21 cellular contexts compared by ENCODE assay signal in the genomic region with DNA sequence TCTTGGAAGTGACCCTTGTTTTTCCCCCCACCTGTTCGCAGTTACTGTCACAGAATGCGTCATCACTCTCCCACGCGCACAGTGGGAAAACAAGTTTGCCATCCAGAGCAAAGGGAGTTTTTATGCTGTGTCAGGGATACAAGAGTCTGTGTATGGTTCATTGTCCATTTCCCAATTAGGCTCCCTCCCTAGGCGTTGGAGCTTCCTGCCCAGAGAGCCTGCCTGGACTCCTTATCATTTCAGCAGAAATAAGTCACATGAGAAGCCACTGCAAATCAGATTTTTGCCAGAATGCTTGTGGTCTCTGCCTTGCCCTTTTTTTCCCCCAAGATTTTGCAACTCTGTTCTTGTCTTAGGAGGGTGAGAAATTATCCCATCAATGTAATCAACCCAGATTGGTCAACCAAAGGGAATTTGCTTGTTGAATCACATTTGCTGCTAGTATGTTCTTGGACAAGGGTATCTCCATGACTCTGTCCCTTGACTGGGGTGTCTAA.
DNase-seq lines count a peak whose midpoint lies in the region; ATAC-seq, FAIRE-seq and TF ChIP-seq lines count a peak whose summit lies in the region.
"Had no signal": no experiment of that assay in that cellular context is flagged by ENCODE, and none has a peak within 500 bp of the region (broad histone marks: within the 10 kb centered on the region; RNA-seq: fewer than 3 reads in every experiment).

No MANE protein-coding gene starts in this region.

- TF ChIP-seq RAD21 in A549 (conservative IDR thresholded peaks at IDR 0.05 in 1 of 2, IDR thresholded peaks at IDR 0.05 in 1 of 2) (no peak), K562 (CRISPR knock-in tag; conservative IDR thresholded peaks at IDR 0.05 in 1 of 2, IDR thresholded peaks at IDR 0.05 in 1 of 2) (no peak)

- H3K9me3 ChIP-seq in A549 (no peaks in the 10 kb centered on the region), K562 (replicated peaks; ENCODE audit: control insufficient read depth, insufficient read depth, low read depth, low read length) (no peaks in the 10 kb centered on the region), Peyer's patch (no peaks in the 10 kb centered on the region)
- H3K9me3 ChIP-seq: HAP-1, SJCRH30, thoracic aorta had no signal

- no peak for TF ChIP-seq CTCF in A549 (IDR thresholded peaks at IDR 0.05)
- no peak for TF ChIP-seq CTCF in K562 (IDR thresholded peaks at IDR 0.05 in 2 of 3, conservative IDR thresholded peaks at IDR 0.05 in 1 of 3; ENCODE audit: insufficient read depth in 2 of 3, low read depth in 1 of 3, low read length in 3 of 3)
- no peak for TF ChIP-seq CTCF in Peyer's patch (IDR thresholded peaks at IDR 0.05)

- intact Hi-C loops in K562 (cut with micrococcal nuclease), result no loop called here
- intact Hi-C loops in posterior cingulate gyrus (cut with DNase I), result no loop called here

- no TSS peak for BruUV-seq in K562 (replicated peaks; lab: Mats Ljungman, UMichigan)

- H3K4me1 ChIP-seq in A549, result no peaks in the 10 kb centered on the region
- H3K4me1 ChIP-seq in K562 (replicated peaks in 1 of 2; ENCODE audit: control insufficient read depth in 2 of 2, insufficient read depth in 2 of 2, low read length in 2 of 2), result peaks cover 6 to 19% of the 10 kb centered on the region in 2 experiments; a peak in 3 of 5 replicates
- H3K4me1 ChIP-seq in Peyer's patch, result no peaks in the 10 kb centered on the region
- H3K4me1 ChIP-seq: HAP-1, SJCRH30 had no signal

- no peak overlapping the region for H3K4me2 ChIP-seq in A549
- H3K4me2 ChIP-seq in K562 (ENCODE audit: insufficient read depth, low read length), result no peak overlapping the region

- H3K9ac ChIP-seq in K562 (ENCODE audit: insufficient read depth in 1 of 2, low read depth in 2 of 2, low read length in 2 of 2), result no peak overlapping the region

- H3K27ac ChIP-seq in A549 (no peak overlapping the region), K562 (ENCODE audit: extremely low read depth, low read depth, low read length) (peak overlapping the region; percentile 34; the same call in 1 of the 3 replicates), Peyer's patch (no peak overlapping the region)
- H3K27ac ChIP-seq: SJCRH30, thoracic aorta had no signal

- no peaks in the 10 kb centered on the region for H3K79me2 ChIP-seq in K562 (ENCODE audit: control insufficient read depth, insufficient read depth, low read length)

- CTCF ChIA-PET in A549 (lab: Yijun Ruan, JAX) (interaction anchor here (1.5 kb wide), 1 partner anchor 14 kb away, joined by 3 read pairs; no protein-coding TSS in a partner anchor), K562 (lab: Yijun Ruan, JAX; ENCODE audit: low intra/inter-chr PET ratio) (interaction anchor here (0.6 kb wide), 1 partner anchor 208 kb away, joined by 3 read pairs; no protein-coding TSS in a partner anchor)

- DNase-seq in A549 (ENCODE audit: low read depth in 1 of 2, low spot score in 1 of 2) (no peak), COLO829 (ENCODE audit: low spot score) (peak; percentile 12), K562 (ENCODE audit: extremely low read depth in 1 of 4, low spot score in 3 of 4) (peak in 2 of 4 experiments; percentile 29 to 63), left kidney (ENCODE audit: low read depth, low spot score) (peak; percentile 4), Peyer's patch (no peak), posterior cingulate gyrus (no peak)
- DNase-seq: activated CD8-positive, alpha-beta memory T cell treated with anti-CD3 and anti-CD28 coated beads, Interleukin-2, amount 50 U/mL, for 48 hours; activated gamma-delta T cell; aorta; KG1; left ventricle myocardium superior; NCI-H1092 treated with DMSO at 0.1 percent for 48 hours; NCI-H2107; NCI-H526; T-helper 17 cell had no signal

- no peaks in the 10 kb centered on the region for H4K20me1 ChIP-seq in K562 (replicated peaks; ENCODE audit: control insufficient read depth, insufficient read depth, low read length)

- H3K36me3 ChIP-seq in K562 (ENCODE audit: control insufficient read depth, insufficient read depth, low read length) (no peaks in the 10 kb centered on the region), Peyer's patch (no peaks in the 10 kb centered on the region)
- H3K36me3 ChIP-seq: HAP-1, SJCRH30, thoracic aorta had no signal

- FAIRE-seq in A549 (lab: Jason Lieb, UNC), result no peak
- FAIRE-seq in K562 (lab: Jason Lieb, UNC), result peak; percentile 85
- FAIRE-seq: endometrium had no signal

- H3K4me3 ChIP-seq in A549 (no peak overlapping the region), K562 (no peak overlapping the region), Peyer's patch (no peak overlapping the region)
- H3K4me3 ChIP-seq: HAP-1, SJCRH30, thoracic aorta had no signal

- ATAC-seq in A549 (no peak), K562 (peak; percentile 86), GM18868 (IDR thresholded peaks at IDR 0.05; ENCODE audit: unreplicated experiment) (no peak), GM19351 (IDR thresholded peaks at IDR 0.05; ENCODE audit: unreplicated experiment) (no peak)
- ATAC-seq: left ventricle myocardium superior, T-helper 17 cell had no signal

- POLR2A ChIA-PET in A549 (lab: Yijun Ruan, JAX) (no interaction called here), K562 (lab: Yijun Ruan, JAX) (interaction anchor here (0.8 kb wide), 1 partner anchor 15 kb away, joined by 4 read pairs; no protein-coding TSS in a partner anchor)

- TF ChIP-seq EP300 in A549 (IDR thresholded peaks at IDR 0.05), result no peak
- peak; percentile 39; the same call in 1 of the 2 replicates for TF ChIP-seq EP300 in K562 (IDR thresholded peaks at IDR 0.05; ENCODE audit: low read length)

- WGBS in A549 (ENCODE audit: missing lambda C conversion rate), result 67% methylated on average over 5 of the region's 5 CpGs
- WGBS in K562 (ENCODE audit: insufficient coverage, low coverage, missing lambda C conversion rate), result 5% methylated on average over 5 of the region's 5 CpGs

- H3K27me3 ChIP-seq in K562 (ENCODE audit: control insufficient read depth in 2 of 2, insufficient read depth in 2 of 2, low read length in 2 of 2) (no peaks in the 10 kb centered on the region), Peyer's patch (no peaks in the 10 kb centered on the region)
- H3K27me3 ChIP-seq: SJCRH30 had no signal

- TF ChIP-seq POLR2A in A549 (IDR thresholded peaks at IDR 0.05; ENCODE audit: low read length) (no peak), K562 (conservative IDR thresholded peaks at IDR 0.05) (no peak), Peyer's patch (IDR thresholded peaks at IDR 0.05) (no peak)

- no peaks in the 10 kb centered on the region for H3K9me1 ChIP-seq in K562 (ENCODE audit: control insufficient read depth, insufficient read depth, low read length)

- H2AFZ ChIP-seq in K562 (ENCODE audit: low read depth, low read length), result 0 out of 2 replicates have a peak overlapping the region, but pooled peaks have one; percentile 3

- in situ Hi-C loops in K562 (cut with MboI), result no loop called here

TF ChIP-seq in A549, 52 proteins besides CTCF, POLR2A, EP300 and RAD21:
- TF ChIP-seq ZC3H11A (IDR thresholded peaks at IDR 0.05) (no peak), FOSB (CRISPR knock-in tag; IDR thresholded peaks at IDR 0.05) (no peak), MAFK (IDR thresholded peaks at IDR 0.05; ENCODE audit: partially characterized antibody) (peak; percentile 48), SMC3 (IDR thresholded peaks at IDR 0.05) (no peak), ZSCAN20 (CRISPR knock-in tag; IDR thresholded peaks at IDR 0.05) (no peak)
- TF ChIP-seq, protein P1, sequence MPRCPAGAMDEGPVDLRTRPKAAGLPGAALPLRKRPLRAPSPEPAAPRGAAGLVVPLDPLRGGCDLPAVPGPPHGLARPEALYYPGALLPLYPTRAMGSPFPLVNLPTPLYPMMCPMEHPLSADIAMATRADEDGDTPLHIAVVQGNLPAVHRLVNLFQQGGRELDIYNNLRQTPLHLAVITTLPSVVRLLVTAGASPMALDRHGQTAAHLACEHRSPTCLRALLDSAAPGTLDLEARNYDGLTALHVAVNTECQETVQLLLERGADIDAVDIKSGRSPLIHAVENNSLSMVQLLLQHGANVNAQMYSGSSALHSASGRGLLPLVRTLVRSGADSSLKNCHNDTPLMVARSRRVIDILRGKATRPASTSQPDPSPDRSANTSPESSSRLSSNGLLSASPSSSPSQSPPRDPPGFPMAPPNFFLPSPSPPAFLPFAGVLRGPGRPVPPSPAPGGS (IDR thresholded peaks at IDR 0.05), result no peak

TF ChIP-seq in K562, 482 proteins besides CTCF, POLR2A, EP300 and RAD21 (continues in another document):
- no peak for TF ChIP-seq ZNF699 (CRISPR knock-in tag; IDR thresholded peaks at IDR 0.05; ENCODE audit: insufficient replicate concordance)
- no peak for TF ChIP-seq HDAC2 (IDR thresholded peaks at IDR 0.05)
- no peak for TF ChIP-seq HMGN3 (IDR thresholded peaks at IDR 0.05; ENCODE audit: borderline replicate concordance, extremely low read depth, insufficient read length, low read depth, low read length)
- TF ChIP-seq, protein P2, sequence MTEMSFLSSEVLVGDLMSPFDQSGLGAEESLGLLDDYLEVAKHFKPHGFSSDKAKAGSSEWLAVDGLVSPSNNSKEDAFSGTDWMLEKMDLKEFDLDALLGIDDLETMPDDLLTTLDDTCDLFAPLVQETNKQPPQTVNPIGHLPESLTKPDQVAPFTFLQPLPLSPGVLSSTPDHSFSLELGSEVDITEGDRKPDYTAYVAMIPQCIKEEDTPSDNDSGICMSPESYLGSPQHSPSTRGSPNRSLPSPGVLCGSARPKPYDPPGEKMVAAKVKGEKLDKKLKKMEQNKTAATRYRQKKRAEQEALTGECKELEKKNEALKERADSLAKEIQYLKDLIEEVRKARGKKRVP (CRISPR knock-in tag; IDR thresholded peaks at IDR 0.05), result no peak
- TF ChIP-seq FOSL1 (tag; conservative IDR thresholded peaks at IDR 0.05), result peak; percentile 70
- peak; percentile 68; the same call in 1 of the 2 replicates for TF ChIP-seq JUND (IDR thresholded peaks at IDR 0.05; ENCODE audit: borderline replicate concordance, low read depth, low read length)
- peak; percentile 43; the same call in 1 of the 3 replicates for TF ChIP-seq JUND (tag; IDR thresholded peaks at IDR 0.05; ENCODE audit: borderline replicate concordance, low read depth, low read length)
- no peak for TF ChIP-seq MCM7 (IDR thresholded peaks at IDR 0.05)
- TF ChIP-seq ZNF146 (CRISPR knock-in tag; IDR thresholded peaks at IDR 0.05; ENCODE audit: unreplicated experiment), result no peak
- TF ChIP-seq RFX5 (IDR thresholded peaks at IDR 0.05; ENCODE audit: low read depth, low read length), result no peak

Comparison
In these comparisons a context has a peak if more than half of its experiments do, and no peak if none do; other contexts are left out.
1. DNase-seq: peak in COLO829 (single experiment) and left kidney (single experiment); none in A549 (0 of 2), Peyer's patch (0 of 3) and posterior cingulate gyrus (0 of 10).
2. Of the 35 proteins assayed by ChIP-seq in both K562 and A549: peak only in K562: BHLHE40, CEBPB and EP300; only in A549: none; in both: MAFK; in neither: 30; mixed calls (peak in some experiments, not most) for 1.